ENCODE assay signal across 9 cellular contexts in the genomic region with DNA sequence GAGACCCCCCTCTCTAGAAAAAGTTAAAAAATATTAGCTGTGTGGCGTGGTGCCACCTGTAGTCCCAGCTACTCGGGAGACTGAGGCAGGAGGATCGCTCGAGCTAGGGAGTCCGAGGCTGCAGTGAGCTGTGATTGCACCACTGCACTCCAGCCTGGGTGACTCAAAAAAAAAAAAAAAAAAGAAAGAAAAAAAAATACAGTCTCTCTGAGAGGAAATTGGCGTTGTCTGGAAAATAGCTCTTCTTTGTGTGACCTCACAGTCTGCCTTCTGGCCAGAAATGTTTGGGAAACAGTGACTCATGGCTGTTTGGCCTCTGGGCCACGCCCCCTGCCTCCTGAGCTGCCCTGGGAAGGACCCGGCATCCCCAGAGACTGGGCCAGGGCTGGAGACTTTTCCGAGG. TPM values are rescaled to one million over a fixed set of nuclear protein-coding genes. Genes with fewer than 3 reads are reported as not detected.
DNase-seq lines count a peak whose midpoint lies in the region; ATAC-seq and TF ChIP-seq lines count a peak whose summit lies in the region.
"Had no signal": no experiment of that assay in that cellular context is flagged by ENCODE, and none has a peak within 500 bp of the region (broad histone marks: within the 10 kb centered on the region; RNA-seq: fewer than 3 reads in every experiment).

No MANE protein-coding gene starts in this region.

- peaks cover 4% of the 10 kb centered on the region for H3K4me1 ChIP-seq in ovary (ENCODE audit: insufficient read depth)
- H3K4me1 ChIP-seq in effector memory CD4-positive, alpha-beta T cell (ENCODE audit: control insufficient read depth, insufficient read depth, low read length, poor library complexity, severe bottlenecking): no peaks in the 10 kb centered on the region

- H3K27me3 ChIP-seq in ovary: no peaks in the 10 kb centered on the region
- H3K27me3 ChIP-seq in effector memory CD4-positive, alpha-beta T cell (replicated peaks; ENCODE audit: control insufficient read depth, insufficient read depth, low read length, poor library complexity, severe bottlenecking): no peaks in the 10 kb centered on the region

- WGBS in ovary, 3 donors: 17 to 24% (median 17%) methylated on average over 9 of the region's 9 CpGs

- TF ChIP-seq CTCF in ovary (IDR thresholded peaks at IDR 0.05): no peak

- ATAC-seq in GM18505 (IDR thresholded peaks at IDR 0.05; ENCODE audit: unreplicated experiment) (no peak), HG03342 (IDR thresholded peaks at IDR 0.05; ENCODE audit: unreplicated experiment) (no peak)

- H3K36me3 ChIP-seq in ovary: no peaks in the 10 kb centered on the region
- H3K36me3 ChIP-seq in effector memory CD4-positive, alpha-beta T cell (ENCODE audit: control insufficient read depth, insufficient read depth, low read length): peaks cover 9% of the 10 kb centered on the region

- H3K27ac ChIP-seq in ovary: peak overlapping the region; percentile 22 to 59
- H3K27ac ChIP-seq in effector memory CD4-positive, alpha-beta T cell (ENCODE audit: insufficient read depth, low read length, poor library complexity, severe bottlenecking): no peak overlapping the region
- H3K27ac ChIP-seq: 22Rv1 had no signal

- TF ChIP-seq POLR2A in ovary (IDR thresholded peaks at IDR 0.05) (no peak), GM18505 (IDR thresholded peaks at IDR 0.05; ENCODE audit: borderline replicate concordance, extremely low read depth, insufficient read depth, insufficient read length) (no peak)

- H3K4me3 ChIP-seq in ovary: no peak overlapping the region
- H3K4me3 ChIP-seq in effector memory CD4-positive, alpha-beta T cell (ENCODE audit: insufficient read depth, low read depth, low read length, poor library complexity, severe bottlenecking): no peak overlapping the region

- DNase-seq in DMS153 (lab: John Stamatoyannopoulos, UW) (peak; percentile 54), DMS153 treated with DMSO at 0.1 percent for 48 hours (lab: John Stamatoyannopoulos, UW; ENCODE audit: unreplicated experiment) (no peak), SW480 (ENCODE audit: low spot score) (peak; percentile 85), foreskin melanocyte (peak; percentile 96), ovary (peak; percentile 88 to 97 (median 93))
- no peak for DNase-seq in effector memory CD4-positive, alpha-beta T cell

- peak; percentile 81 for TF ChIP-seq EP300 in ovary (IDR thresholded peaks at IDR 0.05)

- intact Hi-C loops in ovary (cut with DNase I): loop anchor here in 1 of 4 donors (10.0 kb wide), 1 partner anchor 71 kb away; no protein-coding TSS in a partner anchor

- H3K9me3 ChIP-seq in ovary: no peaks in the 10 kb centered on the region
- no peaks in the 10 kb centered on the region for H3K9me3 ChIP-seq in effector memory CD4-positive, alpha-beta T cell (ENCODE audit: control insufficient read depth, low read length)

RNA-seq across cellular contexts. Expression of gene MARCHF2, which starts 10.7 kb away (rescaled TPM):
- total RNA-seq in ovary: 10 to 100 TPM; 20.7 to 62.7 (median 27.2) TPM
- 10 to 100 TPM; 13.8 to 22.0 TPM for polyA plus RNA-seq in ovary

RNA-seq across cellular contexts. Expression of gene HNRNPM, which starts 21.0 kb away (rescaled TPM):
- 100 to 1,000 TPM in 6 of 7 donors, 10 to 100 TPM in 1; 88.2 to 220 (median 180) TPM for total RNA-seq in ovary
- polyA plus RNA-seq in ovary: 100 to 1,000 TPM; 146 to 285 TPM

RNA-seq across cellular contexts. Expression of gene RAB11B, which starts 33.7 kb away (rescaled TPM):
- total RNA-seq in ovary: 100 to 1,000 TPM in 5 of 7 donors, 10 to 100 TPM in 2; 29.3 to 142 (median 102) TPM
- polyA plus RNA-seq in ovary: 100 to 1,000 TPM in 1 of 2 donors, 10 to 100 TPM in 1; 20.8 to 103 TPM

RNA-seq across cellular contexts. Expression of gene ANGPTL4, which starts 59.9 kb away (rescaled TPM):
- total RNA-seq in ovary: 10 to 100 TPM in 3 of 7 donors, 1 to 10 TPM in 3, under 1 TPM in 1; 0.71 to 35.0 (median 2.1) TPM
- polyA plus RNA-seq in ovary: 10 to 100 TPM in 1 of 2 donors, 1 to 10 TPM in 1; 3.0 to 11.7 TPM

Comparison
In these comparisons a context has a peak if more than half of its experiments do, and no peak if none do; other contexts are left out.
1. DNase-seq: peak in DMS153 (single experiment), SW480 (single experiment), foreskin melanocyte (single experiment) and ovary (5 of 5); none in DMS153 treated with DMSO at 0.1 percent for 48 hours (single experiment) and effector memory CD4-positive, alpha-beta T cell (0 of 3).